Comparison of ENCODE assay signal across 1 cellular context in the genomic region with DNA sequence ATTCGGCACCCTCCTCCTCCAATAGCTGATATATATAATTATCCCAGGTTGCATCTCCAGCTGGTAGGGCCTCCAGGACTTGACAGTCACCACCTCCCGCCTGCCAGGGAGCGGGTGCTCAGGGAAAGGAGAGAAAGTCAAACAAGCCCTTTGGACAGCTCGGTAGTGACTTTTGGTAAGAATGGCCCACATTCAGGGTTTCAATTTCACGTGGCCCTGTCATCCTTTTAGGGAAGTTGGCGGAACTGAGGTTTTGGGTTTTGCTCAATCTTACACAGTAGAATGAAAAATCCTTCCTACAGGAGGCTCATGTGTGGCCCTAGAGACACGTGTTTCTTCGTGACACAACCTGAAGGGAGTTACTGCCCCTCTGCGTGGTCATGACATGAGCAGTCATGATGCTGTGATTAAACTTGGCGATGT.
TF ChIP-seq lines count a peak whose summit lies in the region.

No MANE protein-coding gene starts in this region.

TF ChIP-seq in HepG2, 621 proteins besides CTCF, POLR2A, EP300 and RAD21 (continued from another document and continues in another):
- TF ChIP-seq, protein P1, sequence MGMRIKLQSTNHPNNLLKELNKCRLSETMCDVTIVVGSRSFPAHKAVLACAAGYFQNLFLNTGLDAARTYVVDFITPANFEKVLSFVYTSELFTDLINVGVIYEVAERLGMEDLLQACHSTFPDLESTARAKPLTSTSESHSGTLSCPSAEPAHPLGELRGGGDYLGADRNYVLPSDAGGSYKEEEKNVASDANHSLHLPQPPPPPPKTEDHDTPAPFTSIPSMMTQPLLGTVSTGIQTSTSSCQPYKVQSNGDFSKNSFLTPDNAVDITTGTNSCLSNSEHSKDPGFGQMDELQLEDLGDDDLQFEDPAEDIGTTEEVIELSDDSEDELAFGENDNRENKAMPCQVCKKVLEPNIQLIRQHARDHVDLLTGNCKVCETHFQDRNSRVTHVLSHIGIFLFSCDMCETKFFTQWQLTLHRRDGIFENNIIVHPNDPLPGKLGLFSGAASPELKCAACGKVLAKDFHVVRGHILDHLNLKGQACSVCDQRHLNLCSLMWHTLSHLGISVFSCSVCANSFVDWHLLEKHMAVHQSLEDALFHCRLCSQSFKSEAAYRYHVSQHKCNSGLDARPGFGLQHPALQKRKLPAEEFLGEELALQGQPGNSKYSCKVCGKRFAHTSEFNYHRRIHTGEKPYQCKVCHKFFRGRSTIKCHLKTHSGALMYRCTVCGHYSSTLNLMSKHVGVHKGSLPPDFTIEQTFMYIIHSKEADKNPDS (CRISPR knock-in tag; IDR thresholded peaks at IDR 0.05): no peak
- peak; percentile 49; the same call in 1 of the 2 replicates for TF ChIP-seq PPARG (CRISPR knock-in tag; conservative IDR thresholded peaks at IDR 0.05)
- no peak for TF ChIP-seq CENPX (CRISPR knock-in tag; IDR thresholded peaks at IDR 0.05)
- peak; percentile 39; the same call in 1 of the 2 replicates for TF ChIP-seq FOXA3 (CRISPR knock-in tag; IDR thresholded peaks at IDR 0.05)
- TF ChIP-seq ZNF543 (CRISPR knock-in tag; IDR thresholded peaks at IDR 0.05): no peak
- no peak for TF ChIP-seq ZNF232 (CRISPR knock-in tag; IDR thresholded peaks at IDR 0.05; ENCODE audit: borderline replicate concordance)
- 0 out of 2 replicates have a peak, but pooled peaks have one; percentile 23 for TF ChIP-seq ZNF263 (CRISPR knock-in tag; IDR thresholded peaks at IDR 0.05)
- TF ChIP-seq SOX13 (IDR thresholded peaks at IDR 0.05): no peak
- peak in 1 of 2 experiments; percentile 46; a peak in 1 of 4 replicates for TF ChIP-seq SOX13 (CRISPR knock-in tag; conservative IDR thresholded peaks at IDR 0.05 in 1 of 2, IDR thresholded peaks at IDR 0.05 in 1 of 2)
- peak; percentile 71; the same call in 1 of the 2 replicates for TF ChIP-seq HNF4G (IDR thresholded peaks at IDR 0.05; ENCODE audit: borderline replicate concordance, low read depth, low read length)
- TF ChIP-seq HNF4G (CRISPR knock-in tag; IDR thresholded peaks at IDR 0.05; ENCODE audit: borderline replicate concordance, low read depth): peak; percentile 70; the same call in 1 of the 2 replicates
- TF ChIP-seq, protein P2, sequence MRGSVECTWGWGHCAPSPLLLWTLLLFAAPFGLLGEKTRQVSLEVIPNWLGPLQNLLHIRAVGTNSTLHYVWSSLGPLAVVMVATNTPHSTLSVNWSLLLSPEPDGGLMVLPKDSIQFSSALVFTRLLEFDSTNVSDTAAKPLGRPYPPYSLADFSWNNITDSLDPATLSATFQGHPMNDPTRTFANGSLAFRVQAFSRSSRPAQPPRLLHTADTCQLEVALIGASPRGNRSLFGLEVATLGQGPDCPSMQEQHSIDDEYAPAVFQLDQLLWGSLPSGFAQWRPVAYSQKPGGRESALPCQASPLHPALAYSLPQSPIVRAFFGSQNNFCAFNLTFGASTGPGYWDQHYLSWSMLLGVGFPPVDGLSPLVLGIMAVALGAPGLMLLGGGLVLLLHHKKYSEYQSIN (CRISPR knock-in tag; IDR thresholded peaks at IDR 0.05; ENCODE audit: borderline replicate concordance): no peak
- no peak for TF ChIP-seq LCORL (IDR thresholded peaks at IDR 0.05)
- peak; percentile 50; the same call in 1 of the 2 replicates for TF ChIP-seq LCORL (CRISPR knock-in tag; IDR thresholded peaks at IDR 0.05)
- TF ChIP-seq, protein P3, sequence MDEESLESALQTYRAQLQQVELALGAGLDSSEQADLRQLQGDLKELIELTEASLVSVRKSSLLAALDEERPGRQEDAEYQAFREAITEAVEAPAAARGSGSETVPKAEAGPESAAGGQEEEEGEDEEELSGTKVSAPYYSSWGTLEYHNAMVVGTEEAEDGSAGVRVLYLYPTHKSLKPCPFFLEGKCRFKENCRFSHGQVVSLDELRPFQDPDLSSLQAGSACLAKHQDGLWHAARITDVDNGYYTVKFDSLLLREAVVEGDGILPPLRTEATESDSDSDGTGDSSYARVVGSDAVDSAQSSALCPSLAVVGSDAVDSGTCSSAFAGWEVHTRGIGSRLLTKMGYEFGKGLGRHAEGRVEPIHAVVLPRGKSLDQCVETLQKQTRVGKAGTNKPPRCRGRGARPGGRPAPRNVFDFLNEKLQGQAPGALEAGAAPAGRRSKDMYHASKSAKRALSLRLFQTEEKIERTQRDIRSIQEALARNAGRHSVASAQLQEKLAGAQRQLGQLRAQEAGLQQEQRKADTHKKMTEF (CRISPR knock-in tag; IDR thresholded peaks at IDR 0.05): no peak
- 0 out of 2 replicates have a peak, but pooled peaks have one; percentile 40 for TF ChIP-seq TARDBP (CRISPR knock-in tag; IDR thresholded peaks at IDR 0.05)
- TF ChIP-seq, protein P4, sequence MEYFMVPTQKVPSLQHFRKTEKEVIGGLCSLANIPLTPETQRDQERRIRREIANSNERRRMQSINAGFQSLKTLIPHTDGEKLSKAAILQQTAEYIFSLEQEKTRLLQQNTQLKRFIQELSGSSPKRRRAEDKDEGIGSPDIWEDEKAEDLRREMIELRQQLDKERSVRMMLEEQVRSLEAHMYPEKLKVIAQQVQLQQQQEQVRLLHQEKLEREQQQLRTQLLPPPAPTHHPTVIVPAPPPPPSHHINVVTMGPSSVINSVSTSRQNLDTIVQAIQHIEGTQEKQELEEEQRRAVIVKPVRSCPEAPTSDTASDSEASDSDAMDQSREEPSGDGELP (IDR thresholded peaks at IDR 0.05; ENCODE audit: borderline replicate concordance, low read depth): peak; percentile 53; the same call in 1 of the 2 replicates
- TF ChIP-seq MIXL1 (CRISPR knock-in tag; IDR thresholded peaks at IDR 0.05): peak; percentile 24; the same call in 1 of the 2 replicates
- 0 out of 2 replicates have a peak, but pooled peaks have one; percentile 27 for TF ChIP-seq ZMYM4 (CRISPR knock-in tag; IDR thresholded peaks at IDR 0.05)
- peak; percentile 40 for TF ChIP-seq SALL1 (CRISPR knock-in tag; IDR thresholded peaks at IDR 0.05)
- TF ChIP-seq ZMAT3 (CRISPR knock-in tag; conservative IDR thresholded peaks at IDR 0.05): no peak
- 0 out of 2 replicates have a peak, but pooled peaks have one; percentile 53 for TF ChIP-seq ZNF34 (CRISPR knock-in tag; IDR thresholded peaks at IDR 0.05; ENCODE audit: borderline replicate concordance)
- TF ChIP-seq, protein P5, sequence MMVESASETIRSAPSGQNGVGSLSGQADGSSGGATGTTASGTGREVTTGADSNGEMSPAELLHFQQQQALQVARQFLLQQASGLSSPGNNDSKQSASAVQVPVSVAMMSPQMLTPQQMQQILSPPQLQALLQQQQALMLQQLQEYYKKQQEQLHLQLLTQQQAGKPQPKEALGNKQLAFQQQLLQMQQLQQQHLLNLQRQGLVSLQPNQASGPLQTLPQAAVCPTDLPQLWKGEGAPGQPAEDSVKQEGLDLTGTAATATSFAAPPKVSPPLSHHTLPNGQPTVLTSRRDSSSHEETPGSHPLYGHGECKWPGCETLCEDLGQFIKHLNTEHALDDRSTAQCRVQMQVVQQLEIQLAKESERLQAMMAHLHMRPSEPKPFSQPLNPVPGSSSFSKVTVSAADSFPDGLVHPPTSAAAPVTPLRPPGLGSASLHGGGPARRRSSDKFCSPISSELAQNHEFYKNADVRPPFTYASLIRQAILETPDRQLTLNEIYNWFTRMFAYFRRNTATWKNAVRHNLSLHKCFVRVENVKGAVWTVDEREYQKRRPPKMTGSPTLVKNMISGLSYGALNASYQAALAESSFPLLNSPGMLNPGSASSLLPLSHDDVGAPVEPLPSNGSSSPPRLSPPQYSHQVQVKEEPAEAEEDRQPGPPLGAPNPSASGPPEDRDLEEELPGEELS (CRISPR knock-in tag; IDR thresholded peaks at IDR 0.05): no peak
- TF ChIP-seq ZSCAN31 (CRISPR knock-in tag; IDR thresholded peaks at IDR 0.05; ENCODE audit: low read depth): no peak
- no peak for TF ChIP-seq ZNF672 (CRISPR knock-in tag; IDR thresholded peaks at IDR 0.05)
- TF ChIP-seq, protein P6, sequence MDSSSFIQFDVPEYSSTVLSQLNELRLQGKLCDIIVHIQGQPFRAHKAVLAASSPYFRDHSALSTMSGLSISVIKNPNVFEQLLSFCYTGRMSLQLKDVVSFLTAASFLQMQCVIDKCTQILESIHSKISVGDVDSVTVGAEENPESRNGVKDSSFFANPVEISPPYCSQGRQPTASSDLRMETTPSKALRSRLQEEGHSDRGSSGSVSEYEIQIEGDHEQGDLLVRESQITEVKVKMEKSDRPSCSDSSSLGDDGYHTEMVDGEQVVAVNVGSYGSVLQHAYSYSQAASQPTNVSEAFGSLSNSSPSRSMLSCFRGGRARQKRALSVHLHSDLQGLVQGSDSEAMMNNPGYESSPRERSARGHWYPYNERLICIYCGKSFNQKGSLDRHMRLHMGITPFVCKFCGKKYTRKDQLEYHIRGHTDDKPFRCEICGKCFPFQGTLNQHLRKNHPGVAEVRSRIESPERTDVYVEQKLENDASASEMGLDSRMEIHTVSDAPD (CRISPR knock-in tag; IDR thresholded peaks at IDR 0.05): peak; percentile 68; the same call in 1 of the 2 replicates
- 0 out of 2 replicates have a peak, but pooled peaks have one; percentile 31 for TF ChIP-seq ZNF331 (CRISPR knock-in tag; IDR thresholded peaks at IDR 0.05)
- TF ChIP-seq, protein P7, sequence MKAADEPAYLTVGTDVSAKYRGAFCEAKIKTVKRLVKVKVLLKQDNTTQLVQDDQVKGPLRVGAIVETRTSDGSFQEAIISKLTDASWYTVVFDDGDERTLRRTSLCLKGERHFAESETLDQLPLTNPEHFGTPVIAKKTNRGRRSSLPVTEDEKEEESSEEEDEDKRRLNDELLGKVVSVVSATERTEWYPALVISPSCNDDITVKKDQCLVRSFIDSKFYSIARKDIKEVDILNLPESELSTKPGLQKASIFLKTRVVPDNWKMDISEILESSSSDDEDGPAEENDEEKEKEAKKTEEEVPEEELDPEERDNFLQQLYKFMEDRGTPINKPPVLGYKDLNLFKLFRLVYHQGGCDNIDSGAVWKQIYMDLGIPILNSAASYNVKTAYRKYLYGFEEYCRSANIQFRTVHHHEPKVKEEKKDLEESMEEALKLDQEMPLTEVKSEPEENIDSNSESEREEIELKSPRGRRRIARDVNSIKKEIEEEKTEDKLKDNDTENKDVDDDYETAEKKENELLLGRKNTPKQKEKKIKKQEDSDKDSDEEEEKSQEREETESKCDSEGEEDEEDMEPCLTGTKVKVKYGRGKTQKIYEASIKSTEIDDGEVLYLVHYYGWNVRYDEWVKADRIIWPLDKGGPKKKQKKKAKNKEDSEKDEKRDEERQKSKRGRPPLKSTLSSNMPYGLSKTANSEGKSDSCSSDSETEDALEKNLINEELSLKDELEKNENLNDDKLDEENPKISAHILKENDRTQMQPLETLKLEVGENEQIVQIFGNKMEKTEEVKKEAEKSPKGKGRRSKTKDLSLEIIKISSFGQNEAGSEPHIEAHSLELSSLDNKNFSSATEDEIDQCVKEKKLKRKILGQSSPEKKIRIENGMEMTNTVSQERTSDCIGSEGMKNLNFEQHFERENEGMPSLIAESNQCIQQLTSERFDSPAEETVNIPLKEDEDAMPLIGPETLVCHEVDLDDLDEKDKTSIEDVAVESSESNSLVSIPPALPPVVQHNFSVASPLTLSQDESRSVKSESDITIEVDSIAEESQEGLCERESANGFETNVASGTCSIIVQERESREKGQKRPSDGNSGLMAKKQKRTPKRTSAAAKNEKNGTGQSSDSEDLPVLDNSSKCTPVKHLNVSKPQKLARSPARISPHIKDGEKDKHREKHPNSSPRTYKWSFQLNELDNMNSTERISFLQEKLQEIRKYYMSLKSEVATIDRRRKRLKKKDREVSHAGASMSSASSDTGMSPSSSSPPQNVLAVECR (CRISPR knock-in tag; IDR thresholded peaks at IDR 0.05; ENCODE audit: borderline replicate concordance): peak; percentile 51; the same call in 1 of the 2 replicates
- TF ChIP-seq CEBPG (CRISPR knock-in tag; IDR thresholded peaks at IDR 0.05): peak; percentile 19; the same call in 1 of the 2 replicates
- TF ChIP-seq, protein P8, sequence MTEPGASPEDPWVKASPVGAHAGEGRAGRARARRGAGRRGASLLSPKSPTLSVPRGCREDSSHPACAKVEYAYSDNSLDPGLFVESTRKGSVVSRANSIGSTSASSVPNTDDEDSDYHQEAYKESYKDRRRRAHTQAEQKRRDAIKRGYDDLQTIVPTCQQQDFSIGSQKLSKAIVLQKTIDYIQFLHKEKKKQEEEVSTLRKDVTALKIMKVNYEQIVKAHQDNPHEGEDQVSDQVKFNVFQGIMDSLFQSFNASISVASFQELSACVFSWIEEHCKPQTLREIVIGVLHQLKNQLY (CRISPR knock-in tag; IDR thresholded peaks at IDR 0.05): 0 out of 2 replicates have a peak, but pooled peaks have one; percentile 31
- TF ChIP-seq, protein P9, sequence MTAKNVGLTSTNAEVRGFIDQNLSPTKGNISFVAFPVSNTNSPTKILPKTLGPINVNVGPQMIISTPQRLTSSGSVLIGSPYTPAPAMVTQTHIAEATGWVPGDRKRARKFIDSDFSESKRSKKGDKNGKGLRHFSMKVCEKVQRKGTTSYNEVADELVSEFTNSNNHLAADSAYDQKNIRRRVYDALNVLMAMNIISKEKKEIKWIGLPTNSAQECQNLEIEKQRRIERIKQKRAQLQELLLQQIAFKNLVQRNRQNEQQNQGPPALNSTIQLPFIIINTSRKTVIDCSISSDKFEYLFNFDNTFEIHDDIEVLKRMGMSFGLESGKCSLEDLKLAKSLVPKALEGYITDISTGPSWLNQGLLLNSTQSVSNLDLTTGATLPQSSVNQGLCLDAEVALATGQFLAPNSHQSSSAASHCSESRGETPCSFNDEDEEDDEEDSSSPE (CRISPR knock-in tag; IDR thresholded peaks at IDR 0.05): 0 out of 2 replicates have a peak, but pooled peaks have one; percentile 31
- no peak for TF ChIP-seq NONO (IDR thresholded peaks at IDR 0.05)
- no peak for TF ChIP-seq NONO (CRISPR knock-in tag; conservative IDR thresholded peaks at IDR 0.05)
- TF ChIP-seq, protein P10, sequence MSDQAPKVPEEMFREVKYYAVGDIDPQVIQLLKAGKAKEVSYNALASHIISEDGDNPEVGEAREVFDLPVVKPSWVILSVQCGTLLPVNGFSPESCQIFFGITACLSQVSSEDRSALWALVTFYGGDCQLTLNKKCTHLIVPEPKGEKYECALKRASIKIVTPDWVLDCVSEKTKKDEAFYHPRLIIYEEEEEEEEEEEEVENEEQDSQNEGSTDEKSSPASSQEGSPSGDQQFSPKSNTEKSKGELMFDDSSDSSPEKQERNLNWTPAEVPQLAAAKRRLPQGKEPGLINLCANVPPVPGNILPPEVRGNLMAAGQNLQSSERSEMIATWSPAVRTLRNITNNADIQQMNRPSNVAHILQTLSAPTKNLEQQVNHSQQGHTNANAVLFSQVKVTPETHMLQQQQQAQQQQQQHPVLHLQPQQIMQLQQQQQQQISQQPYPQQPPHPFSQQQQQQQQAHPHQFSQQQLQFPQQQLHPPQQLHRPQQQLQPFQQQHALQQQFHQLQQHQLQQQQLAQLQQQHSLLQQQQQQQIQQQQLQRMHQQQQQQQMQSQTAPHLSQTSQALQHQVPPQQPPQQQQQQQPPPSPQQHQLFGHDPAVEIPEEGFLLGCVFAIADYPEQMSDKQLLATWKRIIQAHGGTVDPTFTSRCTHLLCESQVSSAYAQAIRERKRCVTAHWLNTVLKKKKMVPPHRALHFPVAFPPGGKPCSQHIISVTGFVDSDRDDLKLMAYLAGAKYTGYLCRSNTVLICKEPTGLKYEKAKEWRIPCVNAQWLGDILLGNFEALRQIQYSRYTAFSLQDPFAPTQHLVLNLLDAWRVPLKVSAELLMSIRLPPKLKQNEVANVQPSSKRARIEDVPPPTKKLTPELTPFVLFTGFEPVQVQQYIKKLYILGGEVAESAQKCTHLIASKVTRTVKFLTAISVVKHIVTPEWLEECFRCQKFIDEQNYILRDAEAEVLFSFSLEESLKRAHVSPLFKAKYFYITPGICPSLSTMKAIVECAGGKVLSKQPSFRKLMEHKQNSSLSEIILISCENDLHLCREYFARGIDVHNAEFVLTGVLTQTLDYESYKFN (CRISPR knock-in tag; conservative IDR thresholded peaks at IDR 0.05): peak; percentile 73
- TF ChIP-seq HOXA3 (CRISPR knock-in tag; IDR thresholded peaks at IDR 0.05): no peak
- no peak for TF ChIP-seq ZFP37 (CRISPR knock-in tag; IDR thresholded peaks at IDR 0.05; ENCODE audit: borderline replicate concordance)
- TF ChIP-seq NCOA5 (CRISPR knock-in tag; IDR thresholded peaks at IDR 0.05): no peak
- TF ChIP-seq ZNF160 (CRISPR knock-in tag; IDR thresholded peaks at IDR 0.05): no peak
- TF ChIP-seq, protein P11, sequence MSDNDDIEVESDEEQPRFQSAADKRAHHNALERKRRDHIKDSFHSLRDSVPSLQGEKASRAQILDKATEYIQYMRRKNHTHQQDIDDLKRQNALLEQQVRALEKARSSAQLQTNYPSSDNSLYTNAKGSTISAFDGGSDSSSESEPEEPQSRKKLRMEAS (IDR thresholded peaks at IDR 0.05): peak; percentile 63
